Comparison of ENCODE assay signal across 8 cellular contexts in genomic region chr1:27572019-27572678, GRCh38. TPM values are rescaled to one million over a fixed set of nuclear protein-coding genes. Genes with fewer than 3 reads are reported as not detected.
A peak's percentile ranks its signal among the peaks of the same experiment; 100 is the strongest.
DNase-seq lines count a peak whose midpoint lies in the region; ATAC-seq and TF ChIP-seq lines count a peak whose summit lies in the region.

No MANE protein-coding gene starts in this region.

- H3K4me1 ChIP-seq in HUES6 (ENCODE audit: control insufficient read depth, insufficient read depth, low read length): peaks cover 78% of the 10 kb centered on the region
- H3K4me1 ChIP-seq in mesenchymal stem cell (ENCODE audit: control insufficient read depth, insufficient read depth, low read depth, low read length): peaks cover 82% of the 10 kb centered on the region

- H3K79me1 ChIP-seq in mesenchymal stem cell (replicated peaks; ENCODE audit: low read length, poor library complexity, severe bottlenecking): peaks cover 15% of the 10 kb centered on the region

- H2BK15ac ChIP-seq in mesenchymal stem cell (ENCODE audit: low read depth, poor library complexity, severe bottlenecking): peak overlapping the region; percentile 32

- no peak for DNase-seq in central memory CD8-positive, alpha-beta T cell (ENCODE audit: low spot score in 2 of 2)
- no peak for DNase-seq in mesenchymal stem cell
- DNase-seq in substantia nigra (lab: John Stamatoyannopoulos, UW): no peak
- no peak for DNase-seq in stimulated activated CD4-positive, alpha-beta T cell treated with anti-CD3 and anti-CD28 coated beads, Interleukin-4, amount 100 ng/mL, for 1 hour
- DNase-seq in T-helper 2 cell: no peak
- no peak for DNase-seq in CD14-positive monocyte (ENCODE audit: low spot score)

- peak overlapping the region; percentile 76 to 84 for H3K18ac ChIP-seq in mesenchymal stem cell (ENCODE audit: low read depth in 1 of 2, low read length in 2 of 2)

- peak overlapping the region; percentile 25 for H3K27ac Mint-ChIP-seq in central memory CD8-positive, alpha-beta T cell (ENCODE audit: low read depth)
- no peak overlapping the region for H3K27ac Mint-ChIP-seq in CD14-positive monocyte

- peak overlapping the region; percentile 29 for H2BK120ac ChIP-seq in mesenchymal stem cell (ENCODE audit: low read depth, low read length)

- H2AFZ ChIP-seq in mesenchymal stem cell (ENCODE audit: low read depth, low read length): no peak overlapping the region

- no peak for ATAC-seq in central memory CD8-positive, alpha-beta T cell (replicated peaks; ENCODE audit: extremely low read depth, poor library complexity, severe bottlenecking)
- no peak for ATAC-seq in HG02759 (IDR thresholded peaks at IDR 0.05; ENCODE audit: unreplicated experiment)

- peaks cover 4% of the 10 kb centered on the region for H3K36me3 Mint-ChIP-seq in central memory CD8-positive, alpha-beta T cell (ENCODE audit: insufficient read depth)
- peaks cover 0 to 4% of the 10 kb centered on the region in 2 donors for H3K36me3 Mint-ChIP-seq in CD14-positive monocyte

- peak overlapping the region; percentile 1 to 67 for H2BK12ac ChIP-seq in mesenchymal stem cell (ENCODE audit: low read length in 2 of 2)

- H3K9ac ChIP-seq in HUES6 (ENCODE audit: low read length): peak overlapping the region; percentile 43
- peak overlapping the region; percentile 59 for H3K9ac ChIP-seq in mesenchymal stem cell (ENCODE audit: low read length)

- WGBS in mesenchymal stem cell: 10% methylated on average over 9 of the region's 9 CpGs

- peak overlapping the region; percentile 35 for H3K4me3 ChIP-seq in HUES6 (ENCODE audit: low read depth, low read length)
- H3K4me3 ChIP-seq in mesenchymal stem cell (ENCODE audit: insufficient read depth in 1 of 2, low read depth in 1 of 2, low read length in 2 of 2): no peak overlapping the region

- H3K4me3 Mint-ChIP-seq in central memory CD8-positive, alpha-beta T cell: no peak overlapping the region
- no peak overlapping the region for H3K4me3 Mint-ChIP-seq in CD14-positive monocyte

- H3K9me3 ChIP-seq in HUES6 (ENCODE audit: control insufficient read depth, insufficient read depth, low read depth, low read length) (no peaks in the 10 kb centered on the region), mesenchymal stem cell (ENCODE audit: control insufficient read depth, low read length) (no peaks in the 10 kb centered on the region)

- H3K36me3 ChIP-seq in HUES6 (ENCODE audit: control insufficient read depth, insufficient read depth, low read length): no peaks in the 10 kb centered on the region
- peaks cover 0 to 8% of the 10 kb centered on the region in 2 experiments for H3K36me3 ChIP-seq in mesenchymal stem cell (ENCODE audit: control insufficient read depth in 1 of 2, insufficient read depth in 2 of 2, low read depth in 1 of 2, low read length in 2 of 2)

- no peak for TF ChIP-seq CTCF in CD14-positive monocyte (IDR thresholded peaks at IDR 0.05)

- H4K91ac ChIP-seq in mesenchymal stem cell (ENCODE audit: low read length): peak overlapping the region; percentile 56

- no peak overlapping the region for H2BK5ac ChIP-seq in mesenchymal stem cell (ENCODE audit: low read depth, low read length, poor library complexity, severe bottlenecking)

- H2AK5ac ChIP-seq in mesenchymal stem cell (ENCODE audit: low read length, severe bottlenecking): peak overlapping the region; percentile 64

- H3K14ac ChIP-seq in mesenchymal stem cell (ENCODE audit: low read length in 2 of 2): peak overlapping the region in 1 of 2 experiments; percentile 3

- no peaks in the 10 kb centered on the region for H3K9me3 Mint-ChIP-seq in central memory CD8-positive, alpha-beta T cell
- H3K9me3 Mint-ChIP-seq in CD14-positive monocyte: no peaks in the 10 kb centered on the region

- peak overlapping the region; percentile 12 for H3K4me2 ChIP-seq in mesenchymal stem cell (ENCODE audit: low read length, poor library complexity, severe bottlenecking)

- peak overlapping the region; percentile 73 for H4K8ac ChIP-seq in mesenchymal stem cell (ENCODE audit: low read length)

- intact Hi-C loops in CD14-positive monocyte (cut with micrococcal nuclease): no loop called here

- H3K4me1 Mint-ChIP-seq in central memory CD8-positive, alpha-beta T cell: peaks cover 48% of the 10 kb centered on the region
- H3K4me1 Mint-ChIP-seq in CD14-positive monocyte: peaks cover 43% of the 10 kb centered on the region

- H3K27me3 Mint-ChIP-seq in central memory CD8-positive, alpha-beta T cell: no peaks in the 10 kb centered on the region
- peaks cover 21 to 45% (median 26%) of the 10 kb centered on the region in 3 donors for H3K27me3 Mint-ChIP-seq in CD14-positive monocyte (ENCODE audit: low read depth in 3 of 3)

- H3K27me3 ChIP-seq in HUES6 (ENCODE audit: control insufficient read depth, insufficient read depth, low read length) (no peaks in the 10 kb centered on the region), mesenchymal stem cell (ENCODE audit: control insufficient read depth in 1 of 2, insufficient read depth in 1 of 2, low read length in 2 of 2) (no peaks in the 10 kb centered on the region)

- H3K4ac ChIP-seq in mesenchymal stem cell (ENCODE audit: low read depth in 1 of 2, low read length in 2 of 2): peak overlapping the region; percentile 14 to 35

- H3K27ac ChIP-seq in HUES6 (ENCODE audit: low read depth, low read length) (peak overlapping the region; percentile 48; the same call in 1 of the 2 replicates), mesenchymal stem cell (ENCODE audit: low read length, poor library complexity, severe bottlenecking) (peak overlapping the region; percentile 37), substantia nigra (ENCODE audit: low read depth, low read length, poor library complexity, severe bottlenecking) (peak overlapping the region; percentile 38)

- H3K23ac ChIP-seq in mesenchymal stem cell (ENCODE audit: low read length in 2 of 2): no peak overlapping the region

RNA-seq across cellular contexts. Expression of gene AHDC1, which starts 31.8 kb away (rescaled TPM):
- polyA plus RNA-seq in mesenchymal stem cell (2013, experiment 1 of 2): 27.0 TPM
- polyA plus RNA-seq in mesenchymal stem cell (2013, experiment 2 of 2): 24.1 TPM
- polyA plus RNA-seq in CD14-positive monocyte: under 1 TPM; 0.16 to 0.30 TPM
